14 cellular contexts compared by ENCODE assay signal in the genomic region with DNA sequence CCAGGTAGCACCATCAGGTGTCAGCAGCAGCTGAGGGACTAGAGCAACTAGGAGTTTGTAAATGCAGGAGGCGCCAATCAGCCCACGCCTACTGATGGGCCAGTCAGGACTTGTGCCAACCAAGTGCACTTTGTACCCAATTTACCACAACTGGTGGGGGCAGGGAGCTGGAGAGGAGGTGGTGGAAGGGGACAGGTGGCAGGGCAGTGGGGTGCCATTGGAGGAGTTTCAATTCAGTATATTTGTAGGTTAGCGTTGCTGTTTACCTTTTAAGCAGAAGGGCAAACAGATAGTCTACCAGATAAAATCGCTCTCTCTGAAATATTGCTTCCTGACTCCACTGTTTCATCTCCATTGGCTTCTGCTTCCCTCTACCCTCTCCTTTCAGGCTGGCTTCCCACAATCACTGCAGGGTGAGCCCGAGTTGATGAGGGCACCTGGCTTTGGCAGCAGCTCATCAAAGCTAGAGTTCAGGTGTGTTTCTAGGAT.
DNase-seq lines count a peak whose midpoint lies in the region; ATAC-seq and TF ChIP-seq lines count a peak whose summit lies in the region.
"Had no signal": no experiment of that assay in that cellular context is flagged by ENCODE, and none has a peak within 500 bp of the region (broad histone marks: within the 10 kb centered on the region; RNA-seq: fewer than 3 reads in every experiment).

No MANE protein-coding gene starts in this region.

- H3K9me3 Mint-ChIP-seq in activated T-cell treated with anti-CD3 and anti-CD28 coated beads, Interleukin-2, amount 50 U/mL, for 24 hours: no peaks in the 10 kb centered on the region
- H3K9me3 Mint-ChIP-seq: GM23338, memory B cell had no signal

- H3K4me3 ChIP-seq in Peyer's patch (no peak overlapping the region), MG63 (no peak overlapping the region), aorta (ENCODE audit: low read length in 2 of 2) (no peak overlapping the region)
- H3K4me3 ChIP-seq: GM23338, heart right ventricle, thoracic aorta had no signal

- peak in 1 of 6 experiments; percentile 10 for TF ChIP-seq CTCF in Peyer's patch (IDR thresholded peaks at IDR 0.05)

- H3K4me1 ChIP-seq in Peyer's patch (peaks cover 0 to 18% (median 0%) of the 10 kb centered on the region in 4 donors), aorta (ENCODE audit: control insufficient read depth in 1 of 2, insufficient read depth in 2 of 2, low read length in 2 of 2) (no peaks in the 10 kb centered on the region)
- H3K4me1 ChIP-seq: heart right ventricle had no signal

- peaks cover 4% of the 10 kb centered on the region for H3K4me1 Mint-ChIP-seq in activated T-cell treated with anti-CD3 and anti-CD28 coated beads, Interleukin-2, amount 50 U/mL, for 24 hours (ENCODE audit: low read depth)

- peak overlapping the region in 3 of 4 donors; percentile 16 to 76 (median 72) for H3K27ac ChIP-seq in Peyer's patch
- H3K27ac ChIP-seq in aorta (ENCODE audit: low read depth in 1 of 2, low read length in 2 of 2): no peak overlapping the region
- H3K27ac ChIP-seq: heart right ventricle, thoracic aorta had no signal

- intact Hi-C loops in left colon (cut with DNase I, micrococcal nuclease): no loop called here
- intact Hi-C loops in aorta (cut with DNase I): no loop called here

- H3K9me3 ChIP-seq in Peyer's patch (no peaks in the 10 kb centered on the region), MG63 (no peaks in the 10 kb centered on the region), aorta (ENCODE audit: control insufficient read depth, low read length) (no peaks in the 10 kb centered on the region)
- H3K9me3 ChIP-seq: heart right ventricle, thoracic aorta had no signal

- no peaks in the 10 kb centered on the region for H3K27me3 ChIP-seq in Peyer's patch
- no peaks in the 10 kb centered on the region; the same call in 1 of the 2 replicates for H3K27me3 ChIP-seq in MG63
- no peaks in the 10 kb centered on the region for H3K27me3 ChIP-seq in aorta (ENCODE audit: control insufficient read depth in 1 of 2, insufficient read depth in 2 of 2, low read length in 1 of 2)

- no peak overlapping the region for H3K4me3 Mint-ChIP-seq in activated T-cell treated with anti-CD3 and anti-CD28 coated beads, Interleukin-2, amount 50 U/mL, for 24 hours
- H3K4me3 Mint-ChIP-seq: activated CD8-positive, alpha-beta memory T cell treated with anti-CD3 and anti-CD28 coated beads, Interleukin-2, amount 10 ng/mL, durations not matched to agents 7 days and 5 days; GM23338; memory B cell had no signal

- peak; percentile 94 for DNase-seq in DMS153 (lab: John Stamatoyannopoulos, UW)
- peak; percentile 65 for DNase-seq in NCI-H1694 treated with DMSO at 0.1 percent for 48 hours (lab: John Stamatoyannopoulos, UW)
- DNase-seq in Peyer's patch: peak in 2 of 3 donors; percentile 87 to 89
- peak; percentile 87 to 91 for DNase-seq in left colon
- DNase-seq in T-helper 2 cell: no peak
- no peak for DNase-seq in MG63
- DNase-seq in aorta: no peak
- DNase-seq in activated T-cell treated with anti-CD3 and anti-CD28 coated beads, Interleukin-2, amount 50 U/mL, for 24 hours: no peak
- DNase-seq: activated CD8-positive, alpha-beta memory T cell treated with anti-CD3 and anti-CD28 coated beads, Interleukin-2, amount 10 ng/mL, durations not matched to agents 7 days and 5 days; AML-193; heart right ventricle had no signal

- peak in 1 of 2 donors; percentile 41 for TF ChIP-seq POLR2A in Peyer's patch (IDR thresholded peaks at IDR 0.05)

- peaks cover 3% of the 10 kb centered on the region for H3K27me3 Mint-ChIP-seq in activated T-cell treated with anti-CD3 and anti-CD28 coated beads, Interleukin-2, amount 50 U/mL, for 24 hours

- ATAC-seq in left colon (peak; percentile 89), aorta (ENCODE audit: low FRiP score) (no peak)
- ATAC-seq: activated CD8-positive, alpha-beta memory T cell treated with anti-CD3 and anti-CD28 coated beads, Interleukin-2, amount 10 ng/mL, durations not matched to agents 7 days and 5 days; GM23338 had no signal

- 75% methylated on average over 5 of the region's 5 CpGs for WGBS in aorta, 2 donors

- H3K36me3 ChIP-seq in Peyer's patch (no peaks in the 10 kb centered on the region), MG63 (no peaks in the 10 kb centered on the region), aorta (ENCODE audit: control insufficient read depth in 1 of 2, insufficient read depth in 2 of 2, low read length in 1 of 2) (no peaks in the 10 kb centered on the region)
- H3K36me3 ChIP-seq: heart right ventricle, thoracic aorta had no signal

- no peak overlapping the region for H3K27ac Mint-ChIP-seq in activated T-cell treated with anti-CD3 and anti-CD28 coated beads, Interleukin-2, amount 50 U/mL, for 24 hours
- H3K27ac Mint-ChIP-seq: activated CD8-positive, alpha-beta memory T cell treated with anti-CD3 and anti-CD28 coated beads, Interleukin-2, amount 10 ng/mL, durations not matched to agents 7 days and 5 days; GM23338; memory B cell had no signal

- no peaks in the 10 kb centered on the region for H3K36me3 Mint-ChIP-seq in activated T-cell treated with anti-CD3 and anti-CD28 coated beads, Interleukin-2, amount 50 U/mL, for 24 hours (ENCODE audit: low read depth)
- H3K36me3 Mint-ChIP-seq: activated CD8-positive, alpha-beta memory T cell treated with anti-CD3 and anti-CD28 coated beads, Interleukin-2, amount 10 ng/mL, durations not matched to agents 7 days and 5 days; memory B cell had no signal

Comparison
In these comparisons a context has a peak if more than half of its experiments do, and no peak if none do; other contexts are left out.
1. DNase-seq: peak in DMS153 (single experiment), NCI-H1694 treated with DMSO at 0.1 percent for 48 hours (single experiment), Peyer's patch (2 of 3) and left colon (2 of 2); none in T-helper 2 cell (0 of 5), MG63 (single experiment), aorta (0 of 2) and activated T-cell treated with anti-CD3 and anti-CD28 coated beads, Interleukin-2, amount 50 U/mL, for 24 hours (single experiment).
2. H3K27ac ChIP-seq: peak in Peyer's patch (3 of 4); none in aorta (0 of 2).